In the genomic region with DNA sequence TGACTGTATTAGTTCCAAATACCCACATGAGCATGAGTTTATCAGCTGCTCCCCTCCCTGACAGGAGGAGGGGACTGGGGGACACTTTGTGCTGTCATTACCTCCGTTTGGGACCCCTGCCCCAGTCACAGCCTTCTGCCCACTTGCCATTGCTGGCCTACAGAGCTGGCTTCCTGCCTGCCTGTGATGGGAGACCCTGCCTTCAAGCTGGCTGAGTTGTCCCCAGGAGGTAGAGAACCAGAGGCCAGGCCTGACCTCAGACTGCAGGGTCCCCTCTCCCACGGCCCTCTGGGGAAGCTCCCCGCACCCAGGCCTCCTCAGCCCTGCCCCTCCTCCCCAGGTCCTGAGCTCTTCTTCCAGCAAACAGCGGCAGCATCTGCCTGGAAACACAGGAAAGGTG, we compare ENCODE assay signal across 2 cellular contexts.
TF ChIP-seq lines count a peak whose summit lies in the region.

No MANE protein-coding gene starts in this region.

TF ChIP-seq in IMR-90, 13 proteins besides CTCF, POLR2A, EP300 and RAD21:
- no peak for TF ChIP-seq RCOR1 (IDR thresholded peaks at IDR 0.05; ENCODE audit: insufficient replicate concordance, low read length)

TF ChIP-seq in endothelial cell of umbilical vein, 7 proteins besides CTCF, POLR2A, EP300 and RAD21:
- TF ChIP-seq EZH2 (IDR thresholded peaks at IDR 0.05; ENCODE audit: borderline replicate concordance, low read depth, low read length, severe bottlenecking) (no peak), MYC (IDR thresholded peaks at IDR 0.05; ENCODE audit: low read depth, low read length) (no peak), POLR2AphosphoS5 (IDR thresholded peaks at IDR 0.05; ENCODE audit: insufficient read depth, low read depth, low read length) (no peak), JUN (IDR thresholded peaks at IDR 0.05; ENCODE audit: borderline replicate concordance, insufficient read depth, insufficient read length, low read depth) (no peak), GATA2 (IDR thresholded peaks at IDR 0.05; ENCODE audit: insufficient read depth, insufficient read length, low read depth, low read length) (no peak), FOS (IDR thresholded peaks at IDR 0.05; ENCODE audit: borderline replicate concordance, insufficient read depth, low read length) (no peak)
- TF ChIP-seq, protein P1, sequence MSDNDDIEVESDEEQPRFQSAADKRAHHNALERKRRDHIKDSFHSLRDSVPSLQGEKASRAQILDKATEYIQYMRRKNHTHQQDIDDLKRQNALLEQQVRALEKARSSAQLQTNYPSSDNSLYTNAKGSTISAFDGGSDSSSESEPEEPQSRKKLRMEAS (IDR thresholded peaks at IDR 0.05; ENCODE audit: insufficient read depth, insufficient read length) = no peak
TF ChIP-seq in endothelial cell of umbilical vein: peak in this region for 0.
